In the genomic region with DNA sequence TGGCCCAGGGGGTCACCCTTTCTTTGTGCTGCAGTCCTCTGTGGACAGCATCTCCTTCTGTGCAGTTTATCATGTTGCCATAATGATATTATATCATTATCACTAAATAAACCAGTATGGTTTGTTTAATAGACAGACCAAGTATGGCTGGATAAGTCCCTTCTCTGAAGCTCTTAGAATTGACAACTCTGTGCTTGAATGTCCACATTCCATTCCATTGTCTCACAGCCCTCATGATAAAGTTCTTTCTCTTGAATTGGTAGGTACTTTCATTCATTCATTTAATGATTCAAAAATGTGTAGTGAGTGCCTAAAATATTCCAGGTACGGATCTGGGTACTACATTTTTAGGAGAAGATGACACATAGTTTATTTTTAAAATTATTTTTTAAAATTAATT, we compare ENCODE assay signal across 17 cellular contexts.
"Had no signal": no experiment of that assay in that cellular context is flagged by ENCODE, and none has a peak within 500 bp of the region (broad histone marks: within the 10 kb centered on the region; RNA-seq: fewer than 3 reads in every experiment).

No MANE protein-coding gene starts in this region.

- H3K9me3 Mint-ChIP-seq: activated naive CD4-positive, alpha-beta T cell treated with anti-CD3 and anti-CD28 coated beads, Interleukin-2, amount 10 ng/mL, durations not matched to agents 7 days and 5 days; activated T-helper 2 cell treated with anti-CD3 and anti-CD28 coated beads, Interferon-gamma antibody, Interleukin-2, Interleukin-4, amounts not matched to agents 10 μg/mL and 5 μg/mL and 100 μg/mL, durations not matched to agents 14 hours and 24 hours and 36 hours; nephron progenitor cell; stimulated activated naive CD8-positive, alpha-beta T cell treated with anti-CD3 and anti-CD28 coated beads, Interleukin-15, amount 100 ng/mL, for 72 hours; T-helper 2 cell treated with Interferon-gamma antibody and Interleukin-4, amounts not matched to agents 5 μg/mL and 100 μg/mL, for 36 hours had no signal

- H3K27ac ChIP-seq: brain microvascular endothelial cell, gastrocnemius medialis, heart right ventricle, testis had no signal

- H3K27ac Mint-ChIP-seq: activated naive CD4-positive, alpha-beta T cell treated with anti-CD3 and anti-CD28 coated beads, Interleukin-2, amount 10 ng/mL, durations not matched to agents 7 days and 5 days; activated T-helper 2 cell treated with anti-CD3 and anti-CD28 coated beads, Interferon-gamma antibody, Interleukin-2, Interleukin-4, amounts not matched to agents 10 μg/mL and 5 μg/mL and 100 μg/mL, durations not matched to agents 14 hours and 24 hours and 36 hours; nephron progenitor cell; stimulated activated naive CD8-positive, alpha-beta T cell treated with anti-CD3 and anti-CD28 coated beads, Interleukin-15, amount 100 ng/mL, for 72 hours; T-helper 2 cell treated with Interferon-gamma antibody and Interleukin-4, amounts not matched to agents 5 μg/mL and 100 μg/mL, for 36 hours had no signal

- H3K4me1 ChIP-seq: gastrocnemius medialis, heart right ventricle had no signal

- H3K4me3 ChIP-seq: gastrocnemius medialis, heart right ventricle, testis had no signal

- H3K27me3 Mint-ChIP-seq: activated naive CD4-positive, alpha-beta T cell treated with anti-CD3 and anti-CD28 coated beads, Interleukin-2, amount 10 ng/mL, durations not matched to agents 7 days and 5 days; stimulated activated naive CD8-positive, alpha-beta T cell treated with anti-CD3 and anti-CD28 coated beads, Interleukin-15, amount 100 ng/mL, for 72 hours had no signal

- H3K9me3 ChIP-seq: gastrocnemius medialis, heart right ventricle, testis had no signal

- ATAC-seq: gastrocnemius medialis; heart right ventricle; left ventricle myocardium superior; sciatic nerve; stimulated activated naive CD8-positive, alpha-beta T cell treated with anti-CD3 and anti-CD28 coated beads, Interleukin-15, amount 100 ng/mL, for 72 hours had no signal

- H3K27me3 ChIP-seq: brain microvascular endothelial cell, gastrocnemius medialis, heart right ventricle, testis had no signal

- DNase-seq: activated CD4-positive, alpha-beta T cell treated with anti-CD3 and anti-CD28 coated beads, Interleukin-2, amount 50 U/mL, for 1 hour; activated naive CD4-positive, alpha-beta T cell treated with anti-CD3 and anti-CD28 coated beads, Interleukin-2, amount 10 ng/mL, durations not matched to agents 7 days and 5 days; amygdala; brain microvascular endothelial cell; gastrocnemius medialis; heart right ventricle; kidney; left ventricle myocardium superior; mesendoderm; nephron progenitor cell; stimulated activated CD4-positive, alpha-beta T cell treated with anti-CD3 and anti-CD28 coated beads, Interleukin-2, amount 100 ng/mL, for 48 hours; stimulated activated CD8-positive, alpha-beta memory T cell treated with anti-CD3 and anti-CD28 coated beads, Interleukin-4, amount 100 ng/mL, for 48 hours; stimulated activated naive CD8-positive, alpha-beta T cell treated with anti-CD3 and anti-CD28 coated beads, Interleukin-15, amount 100 ng/mL, for 72 hours; testis had no signal

- H3K4me3 Mint-ChIP-seq: activated naive CD4-positive, alpha-beta T cell treated with anti-CD3 and anti-CD28 coated beads, Interleukin-2, amount 10 ng/mL, durations not matched to agents 7 days and 5 days; nephron progenitor cell; stimulated activated naive CD8-positive, alpha-beta T cell treated with anti-CD3 and anti-CD28 coated beads, Interleukin-15, amount 100 ng/mL, for 72 hours; T-helper 2 cell treated with Interferon-gamma antibody and Interleukin-4, amounts not matched to agents 5 μg/mL and 100 μg/mL, for 36 hours had no signal
